1 cellular context compared by ENCODE assay signal in genomic region chr17:12789075-12789975, GRCh38.
TF ChIP-seq lines count a peak whose summit lies in the region.

ARHGAP44 (plus strand) TSS chr17:12789498; CDS start chr17:12789839, 341 bp downstream.

TF ChIP-seq in K562, 482 proteins besides CTCF, POLR2A, EP300 and RAD21 (continued from another document):
- TF ChIP-seq, protein P1, sequence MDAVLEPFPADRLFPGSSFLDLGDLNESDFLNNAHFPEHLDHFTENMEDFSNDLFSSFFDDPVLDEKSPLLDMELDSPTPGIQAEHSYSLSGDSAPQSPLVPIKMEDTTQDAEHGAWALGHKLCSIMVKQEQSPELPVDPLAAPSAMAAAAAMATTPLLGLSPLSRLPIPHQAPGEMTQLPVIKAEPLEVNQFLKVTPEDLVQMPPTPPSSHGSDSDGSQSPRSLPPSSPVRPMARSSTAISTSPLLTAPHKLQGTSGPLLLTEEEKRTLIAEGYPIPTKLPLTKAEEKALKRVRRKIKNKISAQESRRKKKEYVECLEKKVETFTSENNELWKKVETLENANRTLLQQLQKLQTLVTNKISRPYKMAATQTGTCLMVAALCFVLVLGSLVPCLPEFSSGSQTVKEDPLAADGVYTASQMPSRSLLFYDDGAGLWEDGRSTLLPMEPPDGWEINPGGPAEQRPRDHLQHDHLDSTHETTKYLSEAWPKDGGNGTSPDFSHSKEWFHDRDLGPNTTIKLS (IDR thresholded peaks at IDR 0.05; ENCODE audit: borderline replicate concordance, low read depth): 0 out of 2 replicates have a peak, but pooled peaks have one; percentile 28
- TF ChIP-seq NRF1 (conservative IDR thresholded peaks at IDR 0.05 in 1 of 2, IDR thresholded peaks at IDR 0.05 in 1 of 2) (peak; percentile 89 to 92), ZBTB12 (CRISPR knock-in tag; IDR thresholded peaks at IDR 0.05) (no peak), CXXC5 (CRISPR knock-in tag; IDR thresholded peaks at IDR 0.05) (0 out of 2 replicates have a peak, but pooled peaks have one; percentile 20), SIX5 (IDR thresholded peaks at IDR 0.05; ENCODE audit: borderline replicate concordance in 1 of 2, insufficient read depth in 1 of 2, low read depth in 1 of 2, low read length in 2 of 2) (peak; percentile 45 to 49; a peak in 2 of 4 replicates)
- TF ChIP-seq, protein P2, sequence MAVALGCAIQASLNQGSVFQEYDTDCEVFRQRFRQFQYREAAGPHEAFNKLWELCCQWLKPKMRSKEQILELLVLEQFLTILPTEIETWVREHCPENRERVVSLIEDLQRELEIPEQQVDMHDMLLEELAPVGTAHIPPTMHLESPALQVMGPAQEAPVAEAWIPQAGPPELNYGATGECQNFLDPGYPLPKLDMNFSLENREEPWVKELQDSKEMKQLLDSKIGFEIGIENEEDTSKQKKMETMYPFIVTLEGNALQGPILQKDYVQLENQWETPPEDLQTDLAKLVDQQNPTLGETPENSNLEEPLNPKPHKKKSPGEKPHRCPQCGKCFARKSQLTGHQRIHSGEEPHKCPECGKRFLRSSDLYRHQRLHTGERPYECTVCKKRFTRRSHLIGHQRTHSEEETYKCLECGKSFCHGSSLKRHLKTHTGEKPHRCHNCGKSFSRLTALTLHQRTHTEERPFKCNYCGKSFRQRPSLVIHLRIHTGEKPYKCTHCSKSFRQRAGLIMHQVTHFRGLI (CRISPR knock-in tag; IDR thresholded peaks at IDR 0.05): no peak
